In the genomic region with DNA sequence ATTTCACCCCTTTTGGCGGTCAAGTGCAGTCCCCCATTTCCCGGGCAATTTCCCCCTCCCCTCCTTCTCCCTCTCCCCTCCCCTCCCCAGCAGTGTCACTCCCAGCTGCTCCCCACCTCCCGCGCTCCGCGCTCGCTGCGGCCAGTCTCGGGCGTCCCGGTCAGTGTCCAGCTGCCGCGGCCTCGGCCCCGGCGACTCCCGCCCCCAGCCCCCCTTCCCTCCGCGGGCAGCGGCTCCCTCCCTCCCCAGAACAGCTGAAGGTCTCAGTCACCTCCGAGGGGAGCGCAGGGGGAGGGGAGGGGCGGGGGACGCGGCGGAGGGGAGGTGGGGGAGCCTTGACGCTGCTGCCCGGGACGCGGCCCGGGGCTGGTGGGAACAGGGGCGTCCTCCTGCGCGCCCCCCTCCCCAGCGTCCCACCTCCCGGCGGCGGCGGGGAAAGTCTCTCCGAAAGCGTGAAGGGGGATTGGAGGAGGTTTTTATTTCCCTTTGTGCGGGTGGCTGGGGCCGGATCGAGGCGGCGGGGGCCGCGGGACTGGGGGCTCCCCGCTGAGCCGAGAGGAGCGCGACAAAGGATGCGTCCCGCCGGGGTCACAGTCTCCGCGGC, we compare ENCODE assay signal across 12 cellular contexts. TPM values are rescaled to one million over a fixed set of nuclear protein-coding genes. Genes with fewer than 3 reads are reported as not detected.
A peak's percentile ranks its signal among the peaks of the same experiment; 100 is the strongest.
DNase-seq lines count a peak whose midpoint lies in the region; ATAC-seq and TF ChIP-seq lines count a peak whose summit lies in the region.
"Had no signal": no experiment of that assay in that cellular context is flagged by ENCODE, and none has a peak within 500 bp of the region (broad histone marks: within the 10 kb centered on the region; RNA-seq: fewer than 3 reads in every experiment).

A gene with protein sequence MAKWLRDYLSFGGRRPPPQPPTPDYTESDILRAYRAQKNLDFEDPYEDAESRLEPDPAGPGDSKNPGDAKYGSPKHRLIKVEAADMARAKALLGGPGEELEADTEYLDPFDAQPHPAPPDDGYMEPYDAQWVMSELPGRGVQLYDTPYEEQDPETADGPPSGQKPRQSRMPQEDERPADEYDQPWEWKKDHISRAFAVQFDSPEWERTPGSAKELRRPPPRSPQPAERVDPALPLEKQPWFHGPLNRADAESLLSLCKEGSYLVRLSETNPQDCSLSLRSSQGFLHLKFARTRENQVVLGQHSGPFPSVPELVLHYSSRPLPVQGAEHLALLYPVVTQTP (plus strand): TSS at position 341 of the 604 bp plus-strand sequence. CDS start 798 bp downstream, outside the sequence.

- under 1% methylated on average over 27 of the region's 57 CpGs for WGBS in right lobe of liver (ENCODE audit: insufficient coverage, low coverage, low lambda C conversion rate, missing lambda C conversion rate)

- H3K27ac ChIP-seq in right lobe of liver, result no peak within 1 kb of the TSS
- H3K27ac ChIP-seq: C4-2B had no signal

- no peaks in the 10 kb centered on the region for H3K27me3 ChIP-seq in right lobe of liver

- H3K4me1 ChIP-seq in right lobe of liver, result peaks cover 0 to 13% (median 0%) of the 10 kb centered on the region in 4 donors

- H3K27ac Mint-ChIP-seq in activated T-cell treated with anti-CD3 and anti-CD28 coated beads, Interleukin-2, amount 50 U/mL, for 24 hours, result no peak within 1 kb of the TSS
- no peak within 1 kb of the TSS for H3K27ac Mint-ChIP-seq in stimulated activated naive CD8-positive, alpha-beta T cell treated with anti-CD3 and anti-CD28 coated beads, Interleukin-15, amount 100 ng/mL, for 72 hours

- TF ChIP-seq CTCF in astrocyte of the cerebellum (IDR thresholded peaks at IDR 0.05; ENCODE audit: low read depth, low read length, missing control alignments) (no peak), right lobe of liver (IDR thresholded peaks at IDR 0.05) (no peak)

- H3K36me3 Mint-ChIP-seq in activated T-cell treated with anti-CD3 and anti-CD28 coated beads, Interleukin-2, amount 50 U/mL, for 24 hours (ENCODE audit: low read depth), result no peaks in the 10 kb centered on the region

- in situ Hi-C loops in astrocyte of the cerebellum (cut with HindIII; ENCODE audit: low sequenced_read_pairs), result no loop called here

- H3K4me3 ChIP-seq in astrocyte of the cerebellum (ENCODE audit: low read depth, low read length) (peak within 1 kb of the TSS; percentile 23), right lobe of liver (peak within 1 kb of the TSS; percentile 28 to 43 (median 29))

- H3K9me3 ChIP-seq in right lobe of liver, result no peaks in the 10 kb centered on the region

- ATAC-seq in right lobe of liver, result peak in 3 of 4 donors; percentile 9 to 59 (median 47)
- no peak for ATAC-seq in stimulated activated naive CD8-positive, alpha-beta T cell treated with anti-CD3 and anti-CD28 coated beads, Interleukin-15, amount 100 ng/mL, for 72 hours
- no peak for ATAC-seq in GM18517 (IDR thresholded peaks at IDR 0.05; ENCODE audit: unreplicated experiment)
- ATAC-seq in GM21529 (IDR thresholded peaks at IDR 0.05; ENCODE audit: unreplicated experiment), result no peak

- no peaks in the 10 kb centered on the region for H3K9me3 Mint-ChIP-seq in activated T-cell treated with anti-CD3 and anti-CD28 coated beads, Interleukin-2, amount 50 U/mL, for 24 hours
- H3K9me3 Mint-ChIP-seq in stimulated activated naive CD8-positive, alpha-beta T cell treated with anti-CD3 and anti-CD28 coated beads, Interleukin-15, amount 100 ng/mL, for 72 hours, result no peaks in the 10 kb centered on the region

- no peaks in the 10 kb centered on the region for H3K36me3 ChIP-seq in right lobe of liver

- peaks cover 37% of the 10 kb centered on the region for H3K27me3 Mint-ChIP-seq in activated T-cell treated with anti-CD3 and anti-CD28 coated beads, Interleukin-2, amount 50 U/mL, for 24 hours
- peaks cover 40% of the 10 kb centered on the region for H3K27me3 Mint-ChIP-seq in stimulated activated naive CD8-positive, alpha-beta T cell treated with anti-CD3 and anti-CD28 coated beads, Interleukin-15, amount 100 ng/mL, for 72 hours

- H3K4me3 Mint-ChIP-seq in activated T-cell treated with anti-CD3 and anti-CD28 coated beads, Interleukin-2, amount 50 U/mL, for 24 hours, result peak within 1 kb of the TSS; percentile 41
- peak within 1 kb of the TSS; percentile 80 to 83 for H3K4me3 Mint-ChIP-seq in stimulated activated naive CD8-positive, alpha-beta T cell treated with anti-CD3 and anti-CD28 coated beads, Interleukin-15, amount 100 ng/mL, for 72 hours

- intact Hi-C loops in right lobe of liver (cut with DNase I), result no loop called here

- TF ChIP-seq POLR2A in right lobe of liver (IDR thresholded peaks at IDR 0.05), result no peak

- H3K4me1 Mint-ChIP-seq in activated T-cell treated with anti-CD3 and anti-CD28 coated beads, Interleukin-2, amount 50 U/mL, for 24 hours (ENCODE audit: low read depth), result peaks cover 5% of the 10 kb centered on the region
- H3K4me1 Mint-ChIP-seq in stimulated activated naive CD8-positive, alpha-beta T cell treated with anti-CD3 and anti-CD28 coated beads, Interleukin-15, amount 100 ng/mL, for 72 hours, result peaks cover 7% of the 10 kb centered on the region

- DNase-seq in activated T-cell treated with anti-CD3 and anti-CD28 coated beads, Interleukin-2, amount 50 U/mL, for 24 hours, result no peak
- DNase-seq in activated T-cell treated with anti-CD3 and anti-CD28 coated beads for 4 hours (no peak), astrocyte of the cerebellum (ENCODE audit: low read depth) (no peak), right lobe of liver (no peak), NCI-H446 (lab: John Stamatoyannopoulos, UW) (no peak)
- no peak for DNase-seq in stimulated activated naive CD8-positive, alpha-beta T cell treated with anti-CD3 and anti-CD28 coated beads, Interleukin-15, amount 100 ng/mL, for 72 hours
- DNase-seq: activated CD4-positive, alpha-beta T cell treated with anti-CD3 and anti-CD28 coated beads, Interleukin-2, amount 50 U/mL, for 48 hours had no signal

RNA-seq across cellular contexts. Expression of the gene that starts here (rescaled TPM):
- total RNA-seq in right lobe of liver, result 1 to 10 TPM; 1.7 to 9.7 (median 6.4) TPM
- total RNA-seq: HT1080, lung microvascular endothelial cell had no signal

Comparison
In these comparisons a context has a peak if more than half of its experiments do, and no peak if none do; other contexts are left out.
1. ATAC-seq: peak in right lobe of liver (3 of 4); none in stimulated activated naive CD8-positive, alpha-beta T cell treated with anti-CD3 and anti-CD28 coated beads, Interleukin-15, amount 100 ng/mL, for 72 hours (single experiment), GM18517 (single experiment) and GM21529 (single experiment).